In the genomic region with DNA sequence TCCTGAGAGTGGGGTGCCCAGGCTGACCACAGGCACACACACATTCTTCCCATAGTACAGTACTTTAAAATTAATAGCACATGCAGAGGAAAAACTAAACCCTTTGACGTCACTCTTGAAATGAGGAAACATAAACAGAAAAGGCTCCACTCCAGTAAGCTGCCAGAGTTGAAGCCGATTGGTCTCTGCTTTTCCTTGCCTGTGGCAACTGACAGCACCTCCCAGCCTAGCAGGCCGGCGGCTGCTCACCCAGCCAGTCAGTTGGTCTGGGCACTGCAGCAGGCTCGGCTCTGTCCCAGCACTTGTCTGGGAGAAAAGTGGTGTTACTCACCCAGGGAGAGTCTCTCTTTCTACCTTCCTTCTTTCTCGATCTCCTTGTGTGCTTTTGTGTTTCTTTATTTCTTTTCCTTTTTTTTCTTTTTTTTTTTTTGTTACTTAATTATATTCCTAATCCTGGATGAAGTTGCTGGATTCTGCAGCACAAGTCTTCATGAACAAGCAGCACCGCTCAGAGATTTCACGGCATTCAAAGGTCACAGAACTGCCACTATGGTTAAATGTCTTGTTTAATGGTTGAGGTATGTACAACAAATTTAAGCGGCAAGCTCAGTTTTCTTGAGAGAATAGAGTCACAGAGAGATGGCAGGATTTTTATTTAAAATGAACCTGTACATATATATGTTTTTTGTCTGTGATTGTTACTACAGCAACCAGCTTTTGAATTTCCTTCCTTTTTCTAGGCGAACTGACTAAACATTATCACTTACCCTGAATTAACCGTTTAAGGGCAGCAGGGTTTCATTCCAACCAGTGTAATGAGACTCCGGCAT, we compare ENCODE assay signal across 8 cellular contexts. TPM values are rescaled to one million over a fixed set of nuclear protein-coding genes. Genes with fewer than 3 reads are reported as not detected.
DNase-seq lines count a peak whose midpoint lies in the region; ATAC-seq and TF ChIP-seq lines count a peak whose summit lies in the region.

Gene PDE7B, plus strand, starts transcription at position 260 of the 830 bp plus-strand sequence.

- no peak within 1 kb of the TSS for H3K4me3 Mint-ChIP-seq in neural crest cell

- peak within 1 kb of the TSS; percentile 77 for H3K4me2 ChIP-seq in OCI-LY3 (ENCODE audit: low read length)

- no peaks in the 10 kb centered on the region for H3K9me3 Mint-ChIP-seq in neural crest cell

- H3K79me2 ChIP-seq in OCI-LY3 (ENCODE audit: low read length), result no peaks in the 10 kb centered on the region

- 2 to 3% methylated on average over 12 of the region's 12 CpGs for WGBS in tibial nerve, 2 donors

- H3K4me1 ChIP-seq in OCI-LY3 (ENCODE audit: low read length) (peaks cover 20% of the 10 kb centered on the region), foreskin keratinocyte (peaks cover 6% of the 10 kb centered on the region), tibial nerve (peaks cover 0 to 32% (median 3%) of the 10 kb centered on the region in 4 donors)

- no peaks in the 10 kb centered on the region for H4K20me1 ChIP-seq in OCI-LY3 (ENCODE audit: insufficient read depth, low read length)

- peaks cover 31% of the 10 kb centered on the region for H3K4me1 Mint-ChIP-seq in neural crest cell

- POLR2A ChIA-PET in AG04450 (lab: Yijun Ruan, JAX), result interaction anchor here (0.6 to 1.3 kb wide), 5 partner anchors 15 to 156 kb away, joined by 3 to 4 read pairs (median 3); no protein-coding TSS in a partner anchor

- TF ChIP-seq CTCF in AG04450 (IDR thresholded peaks at IDR 0.05; ENCODE audit: low read depth, low read length) (no peak), OCI-LY3 (IDR thresholded peaks at IDR 0.05; ENCODE audit: low read depth, low read length) (no peak), foreskin keratinocyte (conservative IDR thresholded peaks at IDR 0.05) (no peak), neural crest cell (conservative IDR thresholded peaks at IDR 0.05) (no peak), tibial nerve (IDR thresholded peaks at IDR 0.05) (no peak)

- H3K36me3 Mint-ChIP-seq in neural crest cell (ENCODE audit: low read depth), result no peaks in the 10 kb centered on the region

- DNase-seq in AG04450 (ENCODE audit: low read depth, low spot score) (peak; percentile 97), foreskin keratinocyte (peak; percentile 68 to 85), neural crest cell (ENCODE audit: low read depth, low spot score) (peak; percentile 28), tibial nerve (ENCODE audit: low spot score in 2 of 2) (peak; percentile 69 to 74)
- peak; percentile 22 for DNase-seq in activated naive CD4-positive, alpha-beta T cell treated with anti-CD3 and anti-CD28 coated beads, Interleukin-2, amount 50 U/mL, for 16 hours

- H3K36me3 ChIP-seq in OCI-LY3 (replicated peaks; ENCODE audit: low read depth, low read length) (no peaks in the 10 kb centered on the region), tibial nerve (no peaks in the 10 kb centered on the region)

- H3K27ac ChIP-seq in AG04450 (ENCODE audit: low read depth, low read length) (peak within 1 kb of the TSS; percentile 87), OCI-LY3 (ENCODE audit: low read length) (no peak within 1 kb of the TSS), foreskin keratinocyte (no peak within 1 kb of the TSS), tibial nerve (peak within 1 kb of the TSS; percentile 27 to 83 (median 40))

- H3K9ac ChIP-seq in OCI-LY3 (ENCODE audit: low read length), result peak within 1 kb of the TSS; percentile 27

- CTCF ChIA-PET in AG04450 (lab: Charles Lee), result interaction anchor here (0.6 to 2.0 kb wide), 5 partner anchors 11 to 374 kb away, joined by 3 to 6 read pairs (median 5); partner anchors contain the start of gene AHI1

- H2AFZ ChIP-seq in OCI-LY3 (ENCODE audit: low read depth, low read length), result peak within 1 kb of the TSS; percentile 51

- peak; percentile 59 to 76 for TF ChIP-seq POLR2A in tibial nerve (IDR thresholded peaks at IDR 0.05)

- no peaks in the 10 kb centered on the region for H3K9me3 ChIP-seq in AG04450 (ENCODE audit: control insufficient read depth, insufficient read depth, low read length)
- H3K9me3 ChIP-seq in OCI-LY3 (ENCODE audit: insufficient read depth, low read length), result no peaks in the 10 kb centered on the region
- no peaks in the 10 kb centered on the region for H3K9me3 ChIP-seq in tibial nerve

- no peaks in the 10 kb centered on the region for H3K27me3 ChIP-seq in AG04450 (ENCODE audit: control insufficient read depth, insufficient read depth, low read length)
- H3K27me3 ChIP-seq in OCI-LY3 (ENCODE audit: low read depth, low read length), result no peaks in the 10 kb centered on the region
- H3K27me3 ChIP-seq in foreskin keratinocyte, result no peaks in the 10 kb centered on the region
- H3K27me3 ChIP-seq in tibial nerve, result no peaks in the 10 kb centered on the region

- peak; percentile 82 for ATAC-seq in GM18867 (IDR thresholded peaks at IDR 0.05; ENCODE audit: unreplicated experiment)
- peak; percentile 75 for ATAC-seq in HG03095 (IDR thresholded peaks at IDR 0.05; ENCODE audit: unreplicated experiment)
- peak; percentile 98 for ATAC-seq in foreskin keratinocyte

- peak within 1 kb of the TSS; percentile 9 for H3K27ac Mint-ChIP-seq in neural crest cell (ENCODE audit: unreplicated experiment)

- H3K4me3 ChIP-seq in AG04450 (ENCODE audit: low read depth, low read length) (peak within 1 kb of the TSS; percentile 68), OCI-LY3 (ENCODE audit: low read length) (peak within 1 kb of the TSS; percentile 61), tibial nerve (peak within 1 kb of the TSS; percentile 17 to 43 (median 22))

- no peaks in the 10 kb centered on the region for H3K27me3 Mint-ChIP-seq in neural crest cell (ENCODE audit: low read depth)

- TF ChIP-seq EP300 in tibial nerve (IDR thresholded peaks at IDR 0.05), result peak in 1 of 2 donors; percentile 95

RNA-seq across cellular contexts. Expression of gene PDE7B, which starts in this region (rescaled TPM):
- polyA plus RNA-seq in AG04450 (2011; rRNA removed) (17.4 and 17.5 TPM in 2 replicates), foreskin keratinocyte (not detected in 2 replicates)
- 29.4 and 31.0 TPM in 2 replicates for polyA minus RNA-seq in AG04450 (2011; rRNA and poly(A)+ RNA removed)
- total RNA-seq in foreskin keratinocyte (not detected in 2 replicates), neural crest cell (0.58 and 0.61 TPM in 2 replicates), tibial nerve (10 to 100 TPM; 12.9 to 22.5 (median 16.4) TPM)

Comparison
In these comparisons a context has a peak if more than half of its experiments do, and no peak if none do; other contexts are left out.
1. RNA of gene PDE7B (polyA plus RNA-seq): 17.4 to 17.5 TPM in AG04450; not detected in foreskin keratinocyte; every median in the first group is over 10 times any median in the second.
2. Peak in DNase-seq and ATAC-seq in foreskin keratinocyte; RNA of the gene not detected or under 1 TPM.
3. Peak in DNase-seq in neural crest cell; RNA of the gene not detected or under 1 TPM.
4. DNase-seq: peak in every context shown above with its lines; median percentile 97 in AG04450; 76 in foreskin keratinocyte; 72 in tibial nerve; 28 in neural crest cell; 22 in activated naive CD4-positive, alpha-beta T cell treated with anti-CD3 and anti-CD28 coated beads, Interleukin-2, amount 50 U/mL, for 16 hours.
5. H3K27ac ChIP-seq: peak in AG04450 (single experiment) and tibial nerve (4 of 4); none in OCI-LY3 (single experiment) and foreskin keratinocyte (single experiment).
6. Peak in every context shown above with its lines, with median percentiles within 50 percentile points of each other: H3K4me3 ChIP-seq and ATAC-seq.